In the genomic region with DNA sequence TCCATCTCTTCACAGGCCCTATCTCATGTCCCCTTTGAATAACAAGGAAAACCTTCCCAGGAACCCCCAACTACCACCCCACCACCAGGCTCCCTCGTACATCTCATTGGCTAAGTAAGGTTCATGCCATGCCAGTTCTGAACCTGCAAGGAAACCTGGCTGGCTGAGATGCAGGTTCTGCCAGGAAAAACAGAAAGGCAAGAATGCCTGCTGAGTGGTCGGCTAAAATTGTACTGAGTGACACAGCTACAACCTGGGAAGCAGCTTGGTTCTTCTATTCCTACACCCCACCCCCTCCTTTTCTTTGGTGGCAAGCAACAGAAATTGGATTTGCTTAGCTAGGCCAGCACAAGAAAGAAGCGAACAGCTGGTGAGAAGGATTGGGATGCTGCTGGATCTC, we compare ENCODE assay signal across 14 cellular contexts. TPM values are rescaled to one million over a fixed set of nuclear protein-coding genes. Genes with fewer than 3 reads are reported as not detected.
DNase-seq lines count a peak whose midpoint lies in the region.
"Had no signal": no experiment of that assay in that cellular context is flagged by ENCODE, and none has a peak within 500 bp of the region (broad histone marks: within the 10 kb centered on the region; RNA-seq: fewer than 3 reads in every experiment).

No MANE protein-coding gene starts in this region.

- H3K27ac ChIP-seq in mesendoderm (ENCODE audit: low read depth, low read length): no peak overlapping the region
- H3K27ac ChIP-seq: 22Rv1, GM23248 had no signal

- peak; percentile 14 for DNase-seq in DMS 273 (lab: John Stamatoyannopoulos, UW; ENCODE audit: unreplicated experiment)
- DNase-seq in DMS 273 treated with DMSO at 0.1 percent for 48 hours (lab: John Stamatoyannopoulos, UW): no peak
- peak; percentile 21 for DNase-seq in astrocyte of the hippocampus (ENCODE audit: low read depth, low spot score)
- no peak for DNase-seq in mesendoderm
- no peak for DNase-seq in NCI-H345 treated with DMSO at 0.1 percent for 48 hours (lab: John Stamatoyannopoulos, UW; ENCODE audit: unreplicated experiment)
- DNase-seq in activated T-cell treated with anti-CD3 and anti-CD28 coated beads, Interleukin-2, amount 50 U/mL, for 1 hour: no peak
- no peak for DNase-seq in SW480 (ENCODE audit: low spot score)
- DNase-seq: Caco-2; CD8-positive, alpha-beta memory T cell; GM23248; H7 had no signal

- no peaks in the 10 kb centered on the region for H3K36me3 ChIP-seq in mesendoderm (ENCODE audit: control insufficient read depth, insufficient read depth, low read length)

- H3K4ac ChIP-seq in mesendoderm (ENCODE audit: low read depth, low read length): no peak overlapping the region

- H2AK5ac ChIP-seq in mesendoderm (ENCODE audit: low read length): no peak overlapping the region

- no peaks in the 10 kb centered on the region for H3K27me3 ChIP-seq in mesendoderm (ENCODE audit: insufficient read depth, low read length, poor library complexity)

- no peak overlapping the region for H2BK5ac ChIP-seq in mesendoderm (ENCODE audit: low read length)

- H4K5ac ChIP-seq in mesendoderm (ENCODE audit: low read length): no peak overlapping the region

- no peak overlapping the region for H3K18ac ChIP-seq in mesendoderm (ENCODE audit: low read length)

- H2BK120ac ChIP-seq in mesendoderm (ENCODE audit: low read depth, low read length): no peak overlapping the region

- no peak overlapping the region for H2BK15ac ChIP-seq in mesendoderm (replicated peaks; ENCODE audit: low read depth)

- H3K79me1 ChIP-seq in mesendoderm (ENCODE audit: low read length): no peaks in the 10 kb centered on the region

- H4K8ac ChIP-seq in mesendoderm (ENCODE audit: low read depth, low read length): no peak overlapping the region

- H3K4me2 ChIP-seq in mesendoderm (ENCODE audit: low read length): no peak overlapping the region

- WGBS in mesendoderm (ENCODE audit: extremely low coverage, insufficient coverage, low lambda C conversion rate): no CpG with 5 or more reads among the region's 3 CpGs

- H3K56ac ChIP-seq in mesendoderm (ENCODE audit: low read length): no peak overlapping the region

- H3K9ac ChIP-seq in mesendoderm (ENCODE audit: low read length): no peak overlapping the region
- H3K9ac ChIP-seq: GM23248 had no signal

- H3K79me2 ChIP-seq in mesendoderm (ENCODE audit: control insufficient read depth, insufficient read depth, low read length): no peaks in the 10 kb centered on the region

- H3K4me1 ChIP-seq in mesendoderm (ENCODE audit: control insufficient read depth, low read depth, low read length): no peaks in the 10 kb centered on the region
- H3K4me1 ChIP-seq: Caco-2 had no signal

- peak overlapping the region; percentile 45 for H3K23ac ChIP-seq in mesendoderm (ENCODE audit: low read length)

- H3K4me3 ChIP-seq in mesendoderm (ENCODE audit: low read length): no peak overlapping the region
- H3K4me3 ChIP-seq: GM12878, GM23248 had no signal

RNA-seq across cellular contexts. Expression of gene TSPAN18, which starts 36.1 kb away (rescaled TPM):
- polyA plus RNA-seq in mesendoderm (2013, experiment 1 of 2): 10.5 TPM
- polyA plus RNA-seq in mesendoderm (2013, experiment 2 of 2): 10.5 TPM
- polyA plus RNA-seq: CD14-positive monocyte had no signal

Comparison
In these comparisons a context has a peak if more than half of its experiments do, and no peak if none do; other contexts are left out.
1. DNase-seq: peak in DMS 273 (single experiment) and astrocyte of the hippocampus (single experiment); none in DMS 273 treated with DMSO at 0.1 percent for 48 hours (single experiment), mesendoderm (single experiment), NCI-H345 treated with DMSO at 0.1 percent for 48 hours (single experiment), activated T-cell treated with anti-CD3 and anti-CD28 coated beads, Interleukin-2, amount 50 U/mL, for 1 hour (single experiment) and SW480 (single experiment).